In genomic region chr6:57435475-57436163, GRCh38 we compare ENCODE assay signal across 16 cellular contexts.
"Had no signal": no experiment of that assay in that cellular context is flagged by ENCODE, and none has a peak within 500 bp of the region (broad histone marks: within the 10 kb centered on the region; RNA-seq: fewer than 3 reads in every experiment).

No MANE protein-coding gene starts in this region.

- H3K27ac ChIP-seq: adrenal gland, cardiac muscle cell, left ventricle myocardium inferior, prostate gland, VCaP had no signal

- H3K27me3 ChIP-seq: adrenal gland, cardiac muscle cell had no signal

- DNase-seq: activated CD4-positive, alpha-beta memory T cell treated with anti-CD3 and anti-CD28 coated beads for 36 hours; activated CD4-positive, alpha-beta T cell treated with anti-CD3 and anti-CD28 coated beads for 36 hours; activated CD8-positive, alpha-beta memory T cell treated with anti-CD3 and anti-CD28 coated beads, Interleukin-2, amount 10 ng/mL, durations not matched to agents 7 days and 5 days; activated naive CD4-positive, alpha-beta T cell treated with anti-CD3 and anti-CD28 coated beads, Interleukin-2, amount 50 U/mL, for 16 hours; activated T-cell treated with anti-CD3 and anti-CD28 coated beads, Interleukin-2, amount 50 U/mL, for 1 hour; adrenal gland; islet precursor cell; left ventricle myocardium inferior; naive thymus-derived CD8-positive, alpha-beta T cell; nucleus accumbens; right cardiac atrium; stimulated activated naive CD8-positive, alpha-beta T cell treated with anti-CD3 and anti-CD28 coated beads, Interleukin-15, amount 100 ng/mL, for 72 hours; T-helper 1 cell had no signal

- H3K36me3 ChIP-seq: adrenal gland, cardiac muscle cell, left ventricle myocardium inferior, prostate gland had no signal

- ATAC-seq: activated CD4-positive, alpha-beta T cell treated with anti-CD3 and anti-CD28 coated beads for 36 hours; activated CD8-positive, alpha-beta memory T cell treated with anti-CD3 and anti-CD28 coated beads, Interleukin-2, amount 10 ng/mL, durations not matched to agents 7 days and 5 days; naive thymus-derived CD8-positive, alpha-beta T cell; right cardiac atrium; stimulated activated naive CD8-positive, alpha-beta T cell treated with anti-CD3 and anti-CD28 coated beads, Interleukin-15, amount 100 ng/mL, for 72 hours had no signal

- H3K27ac Mint-ChIP-seq: activated CD4-positive, alpha-beta memory T cell treated with anti-CD3 and anti-CD28 coated beads for 36 hours; activated CD4-positive, alpha-beta T cell treated with anti-CD3 and anti-CD28 coated beads for 36 hours; activated CD8-positive, alpha-beta memory T cell treated with anti-CD3 and anti-CD28 coated beads, Interleukin-2, amount 10 ng/mL, durations not matched to agents 7 days and 5 days had no signal

- H3K4me3 Mint-ChIP-seq: activated CD4-positive, alpha-beta memory T cell treated with anti-CD3 and anti-CD28 coated beads for 36 hours; activated CD4-positive, alpha-beta T cell treated with anti-CD3 and anti-CD28 coated beads for 36 hours; activated CD8-positive, alpha-beta memory T cell treated with anti-CD3 and anti-CD28 coated beads, Interleukin-2, amount 10 ng/mL, durations not matched to agents 7 days and 5 days; naive thymus-derived CD8-positive, alpha-beta T cell; stimulated activated naive CD8-positive, alpha-beta T cell treated with anti-CD3 and anti-CD28 coated beads, Interleukin-15, amount 100 ng/mL, for 72 hours had no signal

- H3K4me3 ChIP-seq: adrenal gland, cardiac muscle cell, left ventricle myocardium inferior, prostate gland had no signal

- H3K9me3 ChIP-seq: adrenal gland, left ventricle myocardium inferior, prostate gland had no signal

- H3K9me3 Mint-ChIP-seq: activated CD4-positive, alpha-beta memory T cell treated with anti-CD3 and anti-CD28 coated beads for 36 hours; naive thymus-derived CD8-positive, alpha-beta T cell; stimulated activated naive CD8-positive, alpha-beta T cell treated with anti-CD3 and anti-CD28 coated beads, Interleukin-15, amount 100 ng/mL, for 72 hours had no signal

- H3K27me3 Mint-ChIP-seq: activated CD4-positive, alpha-beta memory T cell treated with anti-CD3 and anti-CD28 coated beads for 36 hours; activated CD4-positive, alpha-beta T cell treated with anti-CD3 and anti-CD28 coated beads for 36 hours; activated CD8-positive, alpha-beta memory T cell treated with anti-CD3 and anti-CD28 coated beads, Interleukin-2, amount 10 ng/mL, durations not matched to agents 7 days and 5 days; naive thymus-derived CD8-positive, alpha-beta T cell; stimulated activated naive CD8-positive, alpha-beta T cell treated with anti-CD3 and anti-CD28 coated beads, Interleukin-15, amount 100 ng/mL, for 72 hours had no signal
